Comparison of ENCODE assay signal across 8 cellular contexts in genomic region chr1:235417101-235417697, GRCh38. TPM values are rescaled to one million over a fixed set of nuclear protein-coding genes. Genes with fewer than 3 reads are reported as not detected.
A peak's percentile ranks its signal among the peaks of the same experiment; 100 is the strongest.
DNase-seq lines count a peak whose midpoint lies in the region; ATAC-seq lines count a peak whose summit lies in the region.

No MANE protein-coding gene starts in this region.

- H4K20me1 ChIP-seq in GM23248 (ENCODE audit: insufficient read depth): no peaks in the 10 kb centered on the region

- H3K4me3 ChIP-seq in GM23248: no peak overlapping the region

- H3K9ac ChIP-seq in GM23248: no peak overlapping the region

- no peaks in the 10 kb centered on the region for H3K9me2 ChIP-seq in GM23248 (ENCODE audit: insufficient read depth)

- in situ Hi-C loops in GM23248 (cut with MboI): loop anchor here (10.0 kb wide), 1 partner anchor 182 kb away; no protein-coding TSS in a partner anchor

- no peak for ATAC-seq in HG02970 (IDR thresholded peaks at IDR 0.05; ENCODE audit: low FRiP score, unreplicated experiment)

- no peak overlapping the region for H2AFZ ChIP-seq in GM23248

- no peak overlapping the region for H3K27ac ChIP-seq in GM23248

- no peaks in the 10 kb centered on the region for H3K9me3 ChIP-seq in GM23248 (ENCODE audit: low read depth)

- H3K27me3 ChIP-seq in GM23248 (replicated peaks; ENCODE audit: insufficient read depth): no peaks in the 10 kb centered on the region

- 26 to 29% methylated on average over 7 of the region's 7 CpGs for WGBS in GM23248 (ENCODE audit: low coverage in 1 of 2, low lambda C conversion rate in 2 of 2, missing lambda C conversion rate in 2 of 2), 2 experiments

- H3K4me2 ChIP-seq in GM23248 (ENCODE audit: unreplicated experiment): peak overlapping the region; percentile 15

- H3F3A ChIP-seq in GM23248 (ENCODE audit: insufficient read depth): peaks cover 7% of the 10 kb centered on the region

- peaks cover 6% of the 10 kb centered on the region for H3K4me1 ChIP-seq in GM23248 (ENCODE audit: insufficient read depth)

- peaks cover 10% of the 10 kb centered on the region for H3K36me3 ChIP-seq in GM23248 (ENCODE audit: low read depth)

- DNase-seq in C1 segment of cervical spinal cord (lab: John Stamatoyannopoulos, UW) (peak in 12 of 14 donors; percentile 5 to 63 (median 26)), GM23248 (peak; percentile 83), NCI-H446 treated with DMSO at 0.1 percent for 48 hours (lab: John Stamatoyannopoulos, UW) (peak; percentile 67), ecto neural progenitor cell (ENCODE audit: low spot score) (peak; percentile 68), medulla oblongata (ENCODE audit: extremely low spot score) (peak; percentile 86)
- peak; percentile 67 to 75 for DNase-seq in activated CD4-positive, alpha-beta T cell treated with anti-CD3 and anti-CD28 coated beads, Interleukin-2, amount 50 U/mL, for 48 hours
- DNase-seq in stimulated activated CD8-positive, alpha-beta memory T cell treated with anti-CD3 and anti-CD28 coated beads, Interleukin-15, amount 100 ng/mL, for 24 hours (ENCODE audit: low read depth): peak; percentile 27

- H3K79me2 ChIP-seq in GM23248 (ENCODE audit: insufficient read depth): peaks cover 65% of the 10 kb centered on the region

RNA-seq across cellular contexts. Expression of gene TBCE, which starts 50.0 kb away (rescaled TPM):
- total RNA-seq in GM23248 (2014; rRNA removed; shearing (Covaris generic)): 23.3 and 24.4 TPM in 2 replicates
- polyA plus RNA-seq in GM23248 (2016; fragmentation: Nextera tagmentation; extraction: Ambion mirVana): 33.8 and 35.3 TPM in 2 replicates

Comparison
In these comparisons a context has a peak if more than half of its experiments do, and no peak if none do; other contexts are left out.
1. DNase-seq: peak in every context shown above with its lines; median percentile 86 in medulla oblongata; 83 in GM23248; 71 in activated CD4-positive, alpha-beta T cell treated with anti-CD3 and anti-CD28 coated beads, Interleukin-2, amount 50 U/mL, for 48 hours; 68 in ecto neural progenitor cell; 67 in NCI-H446 treated with DMSO at 0.1 percent for 48 hours; 27 in stimulated activated CD8-positive, alpha-beta memory T cell treated with anti-CD3 and anti-CD28 coated beads, Interleukin-15, amount 100 ng/mL, for 24 hours; 26 in C1 segment of cervical spinal cord.